Comparison of ENCODE assay signal across 21 cellular contexts in genomic region chr15:39506146-39506545, GRCh38.
"Had no signal": no experiment of that assay in that cellular context is flagged by ENCODE, and none has a peak within 500 bp of the region (broad histone marks: within the 10 kb centered on the region; RNA-seq: fewer than 3 reads in every experiment).

No MANE protein-coding gene starts in this region.

- H3K4me3 Mint-ChIP-seq: activated CD4-positive, alpha-beta memory T cell treated with anti-CD3 and anti-CD28 coated beads, Interleukin-2, amount 10 ng/mL, durations not matched to agents 7 days and 5 days; activated CD4-positive, alpha-beta T cell treated with anti-CD3 and anti-CD28 coated beads, Interleukin-2, amount 10 ng/mL, durations not matched to agents 24 days and 14 days; activated naive CD8-positive, alpha-beta T cell treated with anti-CD3 and anti-CD28 coated beads, Interleukin-2, amount 50 U/mL, for 24 hours; activated T-helper 1 cell treated with anti-CD3 and anti-CD28 coated beads, Interleukin-12 subunit alpha, Interleukin-12 subunit beta, Interleukin-2, Interleukin-4 antibody, amounts not matched to agents 30 ng/mL and 10 ng/mL and 1 ng/mL, durations not matched to agents 14 hours and 24 hours and 36 hours; central memory CD8-positive, alpha-beta T cell; naive thymus-derived CD4-positive, alpha-beta T cell; neural progenitor cell had no signal

- H3K4me3 ChIP-seq: coronary artery, esophagus muscularis mucosa, lower lobe of right lung, neural progenitor cell, prostate gland, right atrium auricular region, upper lobe of left lung had no signal

- H3K9me3 Mint-ChIP-seq: activated CD4-positive, alpha-beta memory T cell treated with anti-CD3 and anti-CD28 coated beads, Interleukin-2, amount 10 ng/mL, durations not matched to agents 7 days and 5 days; activated CD4-positive, alpha-beta T cell treated with anti-CD3 and anti-CD28 coated beads, Interleukin-2, amount 10 ng/mL, durations not matched to agents 24 days and 14 days; activated naive CD8-positive, alpha-beta T cell treated with anti-CD3 and anti-CD28 coated beads, Interleukin-2, amount 50 U/mL, for 24 hours; activated T-helper 1 cell treated with anti-CD3 and anti-CD28 coated beads, Interleukin-12 subunit alpha, Interleukin-12 subunit beta, Interleukin-2, Interleukin-4 antibody, amounts not matched to agents 30 ng/mL and 10 ng/mL and 1 ng/mL, durations not matched to agents 14 hours and 24 hours and 36 hours; central memory CD8-positive, alpha-beta T cell; neural progenitor cell had no signal

- ATAC-seq: activated CD4-positive, CD25-positive, alpha-beta regulatory T cell treated with anti-CD3 and anti-CD28 coated beads, Interleukin-2, amount 50 U/mL, for 24 hours; activated naive CD8-positive, alpha-beta T cell treated with anti-CD3 and anti-CD28 coated beads, Interleukin-2, amount 50 U/mL, for 24 hours; left lobe of liver; lower lobe of right lung; naive thymus-derived CD4-positive, alpha-beta T cell; stimulated activated naive CD8-positive, alpha-beta T cell treated with anti-CD3 and anti-CD28 coated beads, Interleukin-15, Interleukin-2, amounts not matched to agents 100 U/mL and 50 U/mL, for 24 hours had no signal

- H3K27ac Mint-ChIP-seq: activated CD4-positive, alpha-beta memory T cell treated with anti-CD3 and anti-CD28 coated beads, Interleukin-2, amount 10 ng/mL, durations not matched to agents 7 days and 5 days; activated CD4-positive, alpha-beta T cell treated with anti-CD3 and anti-CD28 coated beads, Interleukin-2, amount 10 ng/mL, durations not matched to agents 24 days and 14 days; activated naive CD8-positive, alpha-beta T cell treated with anti-CD3 and anti-CD28 coated beads, Interleukin-2, amount 50 U/mL, for 24 hours; activated T-helper 1 cell treated with anti-CD3 and anti-CD28 coated beads, Interleukin-12 subunit alpha, Interleukin-12 subunit beta, Interleukin-2, Interleukin-4 antibody, amounts not matched to agents 30 ng/mL and 10 ng/mL and 1 ng/mL, durations not matched to agents 14 hours and 24 hours and 36 hours; naive thymus-derived CD4-positive, alpha-beta T cell; neural progenitor cell had no signal

- H3K36me3 ChIP-seq: esophagus muscularis mucosa, lower lobe of right lung, neural progenitor cell, prostate gland, right atrium auricular region, upper lobe of left lung had no signal

- H3K9me3 ChIP-seq: esophagus muscularis mucosa, lower lobe of right lung, prostate gland, right atrium auricular region, upper lobe of left lung had no signal

- H2AFZ ChIP-seq: neural progenitor cell had no signal

- DNase-seq: activated CD4-positive, alpha-beta memory T cell treated with anti-CD3 and anti-CD28 coated beads, Interleukin-2, amount 10 ng/mL, durations not matched to agents 7 days and 5 days; activated CD4-positive, alpha-beta T cell treated with anti-CD3 and anti-CD28 coated beads, Interleukin-2, amount 10 ng/mL, durations not matched to agents 24 days and 14 days; activated gamma-delta T cell; activated naive CD4-positive, alpha-beta T cell treated with anti-CD3 and anti-CD28 coated beads, Interleukin-2, amount 50 U/mL, for 16 hours; activated naive CD8-positive, alpha-beta T cell treated with anti-CD3 and anti-CD28 coated beads, Interleukin-2, amount 50 U/mL, for 24 hours; anterior cingulate cortex; lower lobe of right lung; naive thymus-derived CD4-positive, alpha-beta T cell; stimulated activated CD4-positive, alpha-beta T cell treated with anti-CD3 and anti-CD28 coated beads, Interleukin-4, amount 100 ng/mL, for 24 hours; stimulated activated naive CD8-positive, alpha-beta T cell treated with anti-CD3 and anti-CD28 coated beads, Interleukin-15, Interleukin-2, amounts not matched to agents 100 U/mL and 50 U/mL, for 24 hours; upper lobe of left lung had no signal

- H3K36me3 Mint-ChIP-seq: naive thymus-derived CD4-positive, alpha-beta T cell; neural progenitor cell had no signal

- H3K4me2 ChIP-seq: neural progenitor cell had no signal

- H3K4me1 ChIP-seq: lower lobe of right lung, neural progenitor cell, prostate gland, upper lobe of left lung had no signal

- H3K27ac ChIP-seq: coronary artery, lower lobe of right lung, neural progenitor cell, prostate gland, right atrium auricular region, upper lobe of left lung, VCaP had no signal

- H3K27me3 ChIP-seq: esophagus muscularis mucosa, neural progenitor cell, right atrium auricular region, upper lobe of left lung had no signal

- H3K9ac ChIP-seq: neural progenitor cell had no signal

- H3K4me1 Mint-ChIP-seq: activated CD4-positive, alpha-beta T cell treated with anti-CD3 and anti-CD28 coated beads, Interleukin-2, amount 10 ng/mL, durations not matched to agents 24 days and 14 days; central memory CD8-positive, alpha-beta T cell; naive thymus-derived CD4-positive, alpha-beta T cell; neural progenitor cell had no signal
